1 cellular context compared by ENCODE assay signal in genomic region chr5:52964138-52964537, GRCh38.
TF ChIP-seq lines count a peak whose summit lies in the region.

No MANE protein-coding gene starts in this region.

TF ChIP-seq in IMR-90, 13 proteins besides CTCF, POLR2A, EP300 and RAD21 (continued from another document):
- TF ChIP-seq USF2 (IDR thresholded peaks at IDR 0.05; ENCODE audit: low read depth, low read length) (no peak), NFE2L2 (IDR thresholded peaks at IDR 0.05; ENCODE audit: low read depth, low read length) (no peak), CHD1 (IDR thresholded peaks at IDR 0.05; ENCODE audit: low read depth, low read length) (no peak), RFX5 (IDR thresholded peaks at IDR 0.05; ENCODE audit: low read depth, low read length) (no peak), SMC3 (IDR thresholded peaks at IDR 0.05; ENCODE audit: low read depth, low read length) (no peak), MXI1 (IDR thresholded peaks at IDR 0.05; ENCODE audit: borderline replicate concordance, low read depth, low read length) (no peak), MAZ (IDR thresholded peaks at IDR 0.05; ENCODE audit: borderline replicate concordance, low read depth, low read length) (no peak), ELK1 (IDR thresholded peaks at IDR 0.05; ENCODE audit: borderline replicate concordance, low read depth, low read length) (no peak)
